ENCODE assay signal across 14 cellular contexts in the genomic region with DNA sequence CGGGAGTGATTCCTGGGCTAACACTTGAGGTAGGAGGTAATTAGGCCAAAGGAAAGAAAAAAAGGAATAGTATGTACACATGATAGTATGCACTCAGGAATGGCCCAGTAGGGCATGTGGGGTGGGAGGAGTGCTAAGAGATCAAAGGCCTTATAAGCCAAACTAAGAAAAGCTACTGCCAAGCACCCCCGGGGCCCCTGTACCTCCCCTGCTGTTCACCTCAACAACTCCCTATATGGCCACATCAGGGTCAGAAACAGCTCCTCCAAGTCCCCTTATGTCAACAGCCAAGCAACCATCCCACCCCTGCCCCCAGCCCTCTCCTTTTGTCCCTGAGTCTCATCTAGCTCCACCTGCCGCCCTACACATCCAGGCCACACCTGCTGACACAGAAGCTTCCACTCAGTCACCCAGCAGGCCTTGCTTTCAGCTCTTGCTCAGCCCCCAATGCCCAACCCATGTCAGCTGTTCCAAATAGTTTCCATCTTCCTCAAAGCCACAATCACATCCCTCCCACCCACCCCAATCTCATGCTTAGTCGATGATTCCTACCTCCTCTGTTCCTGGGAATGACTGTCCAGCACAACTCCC.
DNase-seq lines count a peak whose midpoint lies in the region; ATAC-seq and FAIRE-seq lines count a peak whose summit lies in the region.
"Had no signal": no experiment of that assay in that cellular context is flagged by ENCODE, and none has a peak within 500 bp of the region (broad histone marks: within the 10 kb centered on the region; RNA-seq: fewer than 3 reads in every experiment).

No MANE protein-coding gene starts in this region.

- no peak for FAIRE-seq in frontal cortex (lab: Jason Lieb, UNC)
- FAIRE-seq: GM12891 had no signal

- peak overlapping the region in 2 of 3 donors; percentile 7 to 62 for H3K4me3 ChIP-seq in skeletal muscle tissue (ENCODE audit: low read length in 3 of 3)
- H3K4me3 ChIP-seq: body of pancreas, SK-N-MC, testis had no signal

- peak; percentile 24 for DNase-seq in M059J (ENCODE audit: low read depth)
- DNase-seq in amniotic epithelial cell (ENCODE audit: low read depth): peak; percentile 18
- peak; percentile 15 for DNase-seq in iris pigment epithelial cell (ENCODE audit: low read depth)
- no peak for DNase-seq in DMS 273 treated with DMSO at 0.1 percent for 48 hours (lab: John Stamatoyannopoulos, UW)
- DNase-seq in activated T-cell treated with anti-CD3 and anti-CD28 coated beads for 4 hours: no peak
- no peak for DNase-seq in frontal cortex (ENCODE audit: low spot score in 2 of 2)
- DNase-seq: body of pancreas; CD8-positive, alpha-beta memory T cell; NCI-H2171 treated with DMSO at 0.1 percent for 48 hours; testis had no signal

- no peaks in the 10 kb centered on the region for H3K27me3 ChIP-seq in skeletal muscle tissue (ENCODE audit: control insufficient read depth in 3 of 3, insufficient read depth in 3 of 3, low read length in 3 of 3)
- H3K27me3 ChIP-seq: body of pancreas, testis had no signal

- peaks cover 57 to 69% (median 65%) of the 10 kb centered on the region in 3 donors for H3K4me1 ChIP-seq in skeletal muscle tissue (ENCODE audit: control insufficient read depth in 3 of 3, insufficient read depth in 3 of 3, low read length in 3 of 3)

- no peak for ATAC-seq in HG03159 (IDR thresholded peaks at IDR 0.05; ENCODE audit: unreplicated experiment)
- ATAC-seq: body of pancreas had no signal

- no peaks in the 10 kb centered on the region for H3K9me3 ChIP-seq in skeletal muscle tissue (ENCODE audit: control insufficient read depth in 3 of 3, low read length in 3 of 3)
- H3K9me3 ChIP-seq: body of pancreas, testis had no signal

- H3K36me3 ChIP-seq in skeletal muscle tissue (ENCODE audit: control insufficient read depth in 3 of 3, insufficient read depth in 3 of 3, low read length in 3 of 3): no peaks in the 10 kb centered on the region

- peak overlapping the region in 1 of 3 donors; percentile 63 for H3K9ac ChIP-seq in skeletal muscle tissue (ENCODE audit: low read depth in 1 of 3, low read length in 3 of 3)

- H3K27ac ChIP-seq in skeletal muscle tissue (ENCODE audit: low read depth, low read length): peak overlapping the region; percentile 92
- H3K27ac ChIP-seq: SK-N-MC had no signal

Comparison
In these comparisons a context has a peak if more than half of its experiments do, and no peak if none do; other contexts are left out.
1. DNase-seq: peak in M059J (single experiment), amniotic epithelial cell (single experiment) and iris pigment epithelial cell (single experiment); none in DMS 273 treated with DMSO at 0.1 percent for 48 hours (single experiment), activated T-cell treated with anti-CD3 and anti-CD28 coated beads for 4 hours (single experiment) and frontal cortex (0 of 2).